20 cellular contexts compared by ENCODE assay signal in genomic region chr14:66859063-66859671, GRCh38.
A peak's percentile ranks its signal among the peaks of the same experiment; 100 is the strongest.
DNase-seq lines count a peak whose midpoint lies in the region; ATAC-seq, FAIRE-seq and TF ChIP-seq lines count a peak whose summit lies in the region.
"Had no signal": no experiment of that assay in that cellular context is flagged by ENCODE, and none has a peak within 500 bp of the region (broad histone marks: within the 10 kb centered on the region; RNA-seq: fewer than 3 reads in every experiment).

No MANE protein-coding gene starts in this region.

- H3K36me3 Mint-ChIP-seq in Caco-2 (ENCODE audit: insufficient read depth, unreplicated experiment), result no peaks in the 10 kb centered on the region

- H3K27me3 Mint-ChIP-seq in Caco-2 (ENCODE audit: insufficient read depth, unreplicated experiment), result no peaks in the 10 kb centered on the region
- H3K27me3 Mint-ChIP-seq: CD4-positive, alpha-beta memory T cell had no signal

- H3K36me3 ChIP-seq in Caco-2 (ENCODE audit: control insufficient read depth, insufficient read depth, low read length), result no peaks in the 10 kb centered on the region
- no peaks in the 10 kb centered on the region for H3K36me3 ChIP-seq in RWPE2 (ENCODE audit: low read depth)
- H3K36me3 ChIP-seq in HepG2 (replicated peaks in 1 of 2; ENCODE audit: control insufficient read depth in 1 of 2, insufficient read depth in 2 of 2, low read length in 2 of 2), result no peaks in the 10 kb centered on the region
- H3K36me3 ChIP-seq: BLaER1 had no signal

- H3K9ac ChIP-seq in HepG2 (ENCODE audit: insufficient read depth, low read depth, low read length), result no peak overlapping the region
- H3K9ac ChIP-seq: BLaER1 had no signal

- peak overlapping the region; percentile 27 for H3K4me3 Mint-ChIP-seq in Caco-2 (ENCODE audit: unreplicated experiment)
- H3K4me3 Mint-ChIP-seq: CD14-positive monocyte; CD4-positive, alpha-beta memory T cell; GM23338; HFFc6 had no signal

- H3K4me1 ChIP-seq in Caco-2 (peaks cover 20% of the 10 kb centered on the region), RWPE2 (ENCODE audit: insufficient read depth, poor library complexity, severe bottlenecking) (no peaks in the 10 kb centered on the region), HepG2 (ENCODE audit: insufficient read depth, low read length) (peaks cover 23% of the 10 kb centered on the region)
- H3K4me1 ChIP-seq: BLaER1 had no signal

- no peak overlapping the region for H3K4me2 ChIP-seq in HepG2 (ENCODE audit: low read depth, low read length)
- H3K4me2 ChIP-seq: BLaER1, GM23338 had no signal

- no peak for TF ChIP-seq POLR2A in HepG2 (IDR thresholded peaks at IDR 0.05; ENCODE audit: insufficient read depth in 1 of 2, low read depth in 2 of 2, low read length in 2 of 2)

- intact Hi-C loops in Caco-2 (cut with micrococcal nuclease; ENCODE audit: unreplicated experiment), result loop anchor here (1.0 kb wide), 1 partner anchor 59 kb away; no protein-coding TSS in a partner anchor
- intact Hi-C loops in HepG2 (cut with micrococcal nuclease; ENCODE audit: unreplicated experiment), result no loop called here

- TF ChIP-seq EP300 in HepG2 (IDR thresholded peaks at IDR 0.05; ENCODE audit: low read depth in 2 of 2, low read length in 2 of 2) (peak in 1 of 2 experiments; percentile 47; a peak in 1 of 4 replicates), HepG2 (CRISPR knock-in tag; IDR thresholded peaks at IDR 0.05; ENCODE audit: borderline replicate concordance) (no peak)

- H3K27ac Mint-ChIP-seq in Caco-2 (ENCODE audit: unreplicated experiment), result peak overlapping the region; percentile 12
- H3K27ac Mint-ChIP-seq: CD14-positive monocyte; CD4-positive, alpha-beta memory T cell; GM23338; HFFc6 had no signal

- CTCF ChIA-PET in Caco-2 (lab: Charles Lee) (no interaction called here), HepG2 (lab: Yijun Ruan, JAX; ENCODE audit: low intra/inter-chr PET ratio, low total read pairs) (no interaction called here)

- H3K27me3 ChIP-seq in Caco-2 (replicated peaks; ENCODE audit: control insufficient read depth, insufficient read depth, low read length) (no peaks in the 10 kb centered on the region), RWPE2 (ENCODE audit: insufficient read depth, poor library complexity, severe bottlenecking) (no peaks in the 10 kb centered on the region), HepG2 (ENCODE audit: control insufficient read depth in 1 of 2, insufficient read depth in 2 of 2, low read length in 2 of 2) (no peaks in the 10 kb centered on the region)
- H3K27me3 ChIP-seq: BLaER1 had no signal

- H3K27ac ChIP-seq in RWPE2 (ENCODE audit: poor library complexity, severe bottlenecking) (no peak overlapping the region), epithelial cell of prostate (no peak overlapping the region), HepG2 (ENCODE audit: extremely low read length, insufficient read depth, low read length) (peak overlapping the region; percentile 27)
- H3K27ac ChIP-seq: BLaER1 had no signal

- in situ Hi-C loops in HepG2 (cut with HindIII; ENCODE audit: extremely low pct_ligation_motif_present, low pct_unique_long_range_greater_than_20kb), result no loop called here

- no peak overlapping the region for H2AFZ ChIP-seq in HepG2 (ENCODE audit: low read length)
- H2AFZ ChIP-seq: GM23338 had no signal

- POLR2A ChIA-PET in Caco-2 (lab: Charles Lee) (no interaction called here), HepG2 (lab: Yijun Ruan, JAX) (no interaction called here)

- BruUV-seq in Caco-2 (replicated peaks; lab: Mats Ljungman, UMichigan), result no TSS peak
- BruUV-seq in HepG2 (replicated peaks; lab: Mats Ljungman, UMichigan), result no TSS peak

- no peak for FAIRE-seq in HepG2 (lab: Jason Lieb, UNC)
- FAIRE-seq: GM19239 had no signal

- H3K9me3 Mint-ChIP-seq in Caco-2 (ENCODE audit: unreplicated experiment), result peaks cover 50% of the 10 kb centered on the region
- H3K9me3 Mint-ChIP-seq: HFFc6 had no signal

- peak; percentile 45; the same call in 2 of the 3 replicates for ATAC-seq in RWPE2 (ENCODE audit: low read depth)
- peak; percentile 74 for ATAC-seq in HepG2
- no peak for ATAC-seq in HG03342 (IDR thresholded peaks at IDR 0.05; ENCODE audit: unreplicated experiment)
- no peak for ATAC-seq in GM18517 (IDR thresholded peaks at IDR 0.05; ENCODE audit: unreplicated experiment)
- ATAC-seq: GM23338, HCT116 had no signal

- H4K20me1 ChIP-seq in HepG2 (ENCODE audit: insufficient read depth, low read length), result no peaks in the 10 kb centered on the region
- H4K20me1 ChIP-seq: BLaER1 had no signal

- TF ChIP-seq RAD21 in HepG2 (CRISPR knock-in tag; IDR thresholded peaks at IDR 0.05), result no peak

- DNase-seq in Caco-2 (peak; percentile 55 to 74), RWPE2 (ENCODE audit: low spot score) (no peak), epithelial cell of prostate (ENCODE audit: low read depth, low spot score) (peak; percentile 8), HepG2 (ENCODE audit: low spot score) (peak; percentile 76), foreskin fibroblast (no peak), SHP77 treated with DMSO at 0.1 percent for 48 hours (lab: John Stamatoyannopoulos, UW) (no peak)
- DNase-seq: 8988T; Calu3; CD4-positive, alpha-beta memory T cell; DMS79 treated with DMSO at 0.1 percent for 48 hours; GF-D8; H7; HFFc6 had no signal

- peaks cover 19% of the 10 kb centered on the region for H3K4me1 Mint-ChIP-seq in Caco-2 (ENCODE audit: low read depth, unreplicated experiment)
- H3K4me1 Mint-ChIP-seq: CD14-positive monocyte; CD4-positive, alpha-beta memory T cell; GM23338 had no signal

- H3K4me3 ChIP-seq in Caco-2 (ENCODE audit: low read depth, low read length), result no peak overlapping the region
- H3K4me3 ChIP-seq in RWPE2 (ENCODE audit: severe bottlenecking), result no peak overlapping the region
- no peak overlapping the region for H3K4me3 ChIP-seq in HepG2 (replicated peaks in 1 of 3; ENCODE audit: insufficient read depth in 1 of 3, low read depth in 2 of 3, low read length in 3 of 3)
- no peak overlapping the region for H3K4me3 ChIP-seq in foreskin fibroblast (ENCODE audit: low read depth in 1 of 2, low read length in 2 of 2)
- H3K4me3 ChIP-seq: BLaER1, GM23338 had no signal

- no peaks in the 10 kb centered on the region for H3K79me2 ChIP-seq in HepG2 (ENCODE audit: insufficient read depth, low read length)

- TF ChIP-seq CTCF in Caco-2 (IDR thresholded peaks at IDR 0.05; ENCODE audit: insufficient read depth in 1 of 2, low read depth in 1 of 2, low read length in 1 of 2, severe bottlenecking in 1 of 2, unreplicated experiment in 1 of 2), result no peak
- no peak for TF ChIP-seq CTCF in RWPE2 (IDR thresholded peaks at IDR 0.05; ENCODE audit: poor library complexity, severe bottlenecking)
- no peak for TF ChIP-seq CTCF in HepG2 (CRISPR knock-in tag; IDR thresholded peaks at IDR 0.05)
- no peak for TF ChIP-seq CTCF in foreskin fibroblast (IDR thresholded peaks at IDR 0.05; ENCODE audit: low read depth, low read length)

- WGBS in HepG2 (ENCODE audit: low lambda C conversion rate), result 60% methylated on average over 5 of the region's 5 CpGs

- no peaks in the 10 kb centered on the region for H3K9me3 ChIP-seq in Caco-2
- peaks cover 5% of the 10 kb centered on the region for H3K9me3 ChIP-seq in RWPE2 (ENCODE audit: severe bottlenecking)
- no peaks in the 10 kb centered on the region for H3K9me3 ChIP-seq in HepG2 (ENCODE audit: low read length)
- H3K9me3 ChIP-seq: BLaER1 had no signal

TF ChIP-seq in HepG2, 621 proteins besides CTCF, POLR2A, EP300 and RAD21 (continues in another document):
- TF ChIP-seq HNF4A (CRISPR knock-in tag; IDR thresholded peaks at IDR 0.05) (peak; percentile 79), CEBPG (CRISPR knock-in tag; IDR thresholded peaks at IDR 0.05) (peak; percentile 64), ARID5B (CRISPR knock-in tag; IDR thresholded peaks at IDR 0.05) (peak; percentile 50), SUZ12 (IDR thresholded peaks at IDR 0.05; ENCODE audit: low read depth, low read length) (no peak), IKZF4 (CRISPR knock-in tag; IDR thresholded peaks at IDR 0.05; ENCODE audit: borderline replicate concordance, low read depth, not compliant biosample characterization) (no peak), TRAFD1 (CRISPR knock-in tag; IDR thresholded peaks at IDR 0.05; ENCODE audit: borderline replicate concordance) (no peak), FIP1L1 (IDR thresholded peaks at IDR 0.05; ENCODE audit: borderline replicate concordance, insufficient read depth, low read depth, low read length) (no peak)

Comparison
In these comparisons a context has a peak if more than half of its experiments do, and no peak if none do; other contexts are left out.
1. DNase-seq: peak in Caco-2 (2 of 2), epithelial cell of prostate (single experiment) and HepG2 (single experiment); none in RWPE2 (single experiment), foreskin fibroblast (0 of 2) and SHP77 treated with DMSO at 0.1 percent for 48 hours (single experiment).
2. ATAC-seq: peak in RWPE2 (single experiment) and HepG2 (single experiment); none in HG03342 (single experiment) and GM18517 (single experiment).